1 cellular context compared by ENCODE assay signal in genomic region chr9:1231998-1232919, GRCh38.
TF ChIP-seq lines count a peak whose summit lies in the region.

No MANE protein-coding gene starts in this region.

TF ChIP-seq in HepG2, 621 proteins besides CTCF, POLR2A, EP300 and RAD21 (continued from another document):
- TF ChIP-seq, protein P1, sequence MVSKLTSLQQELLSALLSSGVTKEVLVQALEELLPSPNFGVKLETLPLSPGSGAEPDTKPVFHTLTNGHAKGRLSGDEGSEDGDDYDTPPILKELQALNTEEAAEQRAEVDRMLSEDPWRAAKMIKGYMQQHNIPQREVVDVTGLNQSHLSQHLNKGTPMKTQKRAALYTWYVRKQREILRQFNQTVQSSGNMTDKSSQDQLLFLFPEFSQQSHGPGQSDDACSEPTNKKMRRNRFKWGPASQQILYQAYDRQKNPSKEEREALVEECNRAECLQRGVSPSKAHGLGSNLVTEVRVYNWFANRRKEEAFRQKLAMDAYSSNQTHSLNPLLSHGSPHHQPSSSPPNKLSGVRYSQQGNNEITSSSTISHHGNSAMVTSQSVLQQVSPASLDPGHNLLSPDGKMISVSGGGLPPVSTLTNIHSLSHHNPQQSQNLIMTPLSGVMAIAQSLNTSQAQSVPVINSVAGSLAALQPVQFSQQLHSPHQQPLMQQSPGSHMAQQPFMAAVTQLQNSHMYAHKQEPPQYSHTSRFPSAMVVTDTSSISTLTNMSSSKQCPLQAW (CRISPR knock-in tag; IDR thresholded peaks at IDR 0.05), result 0 out of 2 replicates have a peak, but pooled peaks have one; percentile 14
- TF ChIP-seq SAP130 (CRISPR knock-in tag; IDR thresholded peaks at IDR 0.05; ENCODE audit: low read depth) (peak; percentile 23; the same call in 1 of the 2 replicates), PRMT3 (CRISPR knock-in tag; IDR thresholded peaks at IDR 0.05; ENCODE audit: borderline replicate concordance, low read depth) (no peak), PTBP1 (IDR thresholded peaks at IDR 0.05; ENCODE audit: low read depth, low read length, poor library complexity, severe bottlenecking) (no peak), ZNF12 (CRISPR knock-in tag; IDR thresholded peaks at IDR 0.05) (0 out of 2 replicates have a peak, but pooled peaks have one; percentile 29), ZBTB38 (CRISPR knock-in tag; IDR thresholded peaks at IDR 0.05) (no peak), ZNF441 (CRISPR knock-in tag; IDR thresholded peaks at IDR 0.05; ENCODE audit: borderline replicate concordance) (no peak), CBX2 (IDR thresholded peaks at IDR 0.05; ENCODE audit: low read depth, low read length) (no peak), CBX2 (CRISPR knock-in tag; IDR thresholded peaks at IDR 0.05; ENCODE audit: low read depth) (no peak), MAFK (conservative IDR thresholded peaks at IDR 0.05 in 1 of 2, IDR thresholded peaks at IDR 0.05 in 1 of 2; ENCODE audit: low read length in 2 of 2) (no peak), ZFP90 (CRISPR knock-in tag; IDR thresholded peaks at IDR 0.05; ENCODE audit: borderline replicate concordance) (no peak), ZNF629 (CRISPR knock-in tag; conservative IDR thresholded peaks at IDR 0.05) (0 out of 2 replicates have a peak, but pooled peaks have one; percentile 16), ZNF605 (CRISPR knock-in tag; IDR thresholded peaks at IDR 0.05) (no peak), ISL2 (CRISPR knock-in tag; IDR thresholded peaks at IDR 0.05) (0 out of 2 replicates have a peak, but pooled peaks have one; percentile 16), NR2C2 (CRISPR knock-in tag; IDR thresholded peaks at IDR 0.05; ENCODE audit: borderline replicate concordance) (peak; percentile 71), ZFYVE20 (CRISPR knock-in tag; IDR thresholded peaks at IDR 0.05; ENCODE audit: borderline replicate concordance, low read depth) (no peak), ZMYM4 (CRISPR knock-in tag; IDR thresholded peaks at IDR 0.05) (peak; percentile 45; the same call in 1 of the 2 replicates), ZNF160 (CRISPR knock-in tag; IDR thresholded peaks at IDR 0.05) (no peak), IKZF4 (CRISPR knock-in tag; IDR thresholded peaks at IDR 0.05; ENCODE audit: borderline replicate concordance, low read depth, not compliant biosample characterization) (no peak), SALL1 (CRISPR knock-in tag; IDR thresholded peaks at IDR 0.05) (peak; percentile 50), KLF12 (CRISPR knock-in tag; IDR thresholded peaks at IDR 0.05; ENCODE audit: borderline replicate concordance) (no peak), MED13 (CRISPR knock-in tag; IDR thresholded peaks at IDR 0.05) (no peak), HMG20A (CRISPR knock-in tag; IDR thresholded peaks at IDR 0.05; ENCODE audit: borderline replicate concordance) (peak; percentile 58; the same call in 1 of the 2 replicates), HNF1A (IDR thresholded peaks at IDR 0.05; ENCODE audit: low read depth) (peak; percentile 57), HNF1A (CRISPR knock-in tag; IDR thresholded peaks at IDR 0.05; ENCODE audit: borderline replicate concordance) (peak; percentile 66; the same call in 1 of the 2 replicates), MTA3 (CRISPR knock-in tag; IDR thresholded peaks at IDR 0.05) (no peak), ZXDC (CRISPR knock-in tag; IDR thresholded peaks at IDR 0.05) (no peak), ELF1 (CRISPR knock-in tag; IDR thresholded peaks at IDR 0.05) (peak; percentile 85), CREM (IDR thresholded peaks at IDR 0.05) (0 out of 2 replicates have a peak, but pooled peaks have one; percentile 23), CREM (CRISPR knock-in tag; IDR thresholded peaks at IDR 0.05) (no peak), MIXL1 (CRISPR knock-in tag; IDR thresholded peaks at IDR 0.05) (peak; percentile 65; the same call in 1 of the 2 replicates), NFIC (IDR thresholded peaks at IDR 0.05; ENCODE audit: low read length) (0 out of 2 replicates have a peak, but pooled peaks have one; percentile 35), KAT2B (IDR thresholded peaks at IDR 0.05; ENCODE audit: borderline replicate concordance, low read depth, low read length) (no peak)
- TF ChIP-seq, protein P2, sequence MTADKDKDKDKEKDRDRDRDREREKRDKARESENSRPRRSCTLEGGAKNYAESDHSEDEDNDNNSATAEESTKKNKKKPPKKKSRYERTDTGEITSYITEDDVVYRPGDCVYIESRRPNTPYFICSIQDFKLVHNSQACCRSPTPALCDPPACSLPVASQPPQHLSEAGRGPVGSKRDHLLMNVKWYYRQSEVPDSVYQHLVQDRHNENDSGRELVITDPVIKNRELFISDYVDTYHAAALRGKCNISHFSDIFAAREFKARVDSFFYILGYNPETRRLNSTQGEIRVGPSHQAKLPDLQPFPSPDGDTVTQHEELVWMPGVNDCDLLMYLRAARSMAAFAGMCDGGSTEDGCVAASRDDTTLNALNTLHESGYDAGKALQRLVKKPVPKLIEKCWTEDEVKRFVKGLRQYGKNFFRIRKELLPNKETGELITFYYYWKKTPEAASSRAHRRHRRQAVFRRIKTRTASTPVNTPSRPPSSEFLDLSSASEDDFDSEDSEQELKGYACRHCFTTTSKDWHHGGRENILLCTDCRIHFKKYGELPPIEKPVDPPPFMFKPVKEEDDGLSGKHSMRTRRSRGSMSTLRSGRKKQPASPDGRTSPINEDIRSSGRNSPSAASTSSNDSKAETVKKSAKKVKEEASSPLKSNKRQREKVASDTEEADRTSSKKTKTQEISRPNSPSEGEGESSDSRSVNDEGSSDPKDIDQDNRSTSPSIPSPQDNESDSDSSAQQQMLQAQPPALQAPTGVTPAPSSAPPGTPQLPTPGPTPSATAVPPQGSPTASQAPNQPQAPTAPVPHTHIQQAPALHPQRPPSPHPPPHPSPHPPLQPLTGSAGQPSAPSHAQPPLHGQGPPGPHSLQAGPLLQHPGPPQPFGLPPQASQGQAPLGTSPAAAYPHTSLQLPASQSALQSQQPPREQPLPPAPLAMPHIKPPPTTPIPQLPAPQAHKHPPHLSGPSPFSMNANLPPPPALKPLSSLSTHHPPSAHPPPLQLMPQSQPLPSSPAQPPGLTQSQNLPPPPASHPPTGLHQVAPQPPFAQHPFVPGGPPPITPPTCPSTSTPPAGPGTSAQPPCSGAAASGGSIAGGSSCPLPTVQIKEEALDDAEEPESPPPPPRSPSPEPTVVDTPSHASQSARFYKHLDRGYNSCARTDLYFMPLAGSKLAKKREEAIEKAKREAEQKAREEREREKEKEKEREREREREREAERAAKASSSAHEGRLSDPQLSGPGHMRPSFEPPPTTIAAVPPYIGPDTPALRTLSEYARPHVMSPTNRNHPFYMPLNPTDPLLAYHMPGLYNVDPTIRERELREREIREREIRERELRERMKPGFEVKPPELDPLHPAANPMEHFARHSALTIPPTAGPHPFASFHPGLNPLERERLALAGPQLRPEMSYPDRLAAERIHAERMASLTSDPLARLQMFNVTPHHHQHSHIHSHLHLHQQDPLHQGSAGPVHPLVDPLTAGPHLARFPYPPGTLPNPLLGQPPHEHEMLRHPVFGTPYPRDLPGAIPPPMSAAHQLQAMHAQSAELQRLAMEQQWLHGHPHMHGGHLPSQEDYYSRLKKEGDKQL (CRISPR knock-in tag; IDR thresholded peaks at IDR 0.05; ENCODE audit: low read depth), result no peak
- TF ChIP-seq, protein P3, sequence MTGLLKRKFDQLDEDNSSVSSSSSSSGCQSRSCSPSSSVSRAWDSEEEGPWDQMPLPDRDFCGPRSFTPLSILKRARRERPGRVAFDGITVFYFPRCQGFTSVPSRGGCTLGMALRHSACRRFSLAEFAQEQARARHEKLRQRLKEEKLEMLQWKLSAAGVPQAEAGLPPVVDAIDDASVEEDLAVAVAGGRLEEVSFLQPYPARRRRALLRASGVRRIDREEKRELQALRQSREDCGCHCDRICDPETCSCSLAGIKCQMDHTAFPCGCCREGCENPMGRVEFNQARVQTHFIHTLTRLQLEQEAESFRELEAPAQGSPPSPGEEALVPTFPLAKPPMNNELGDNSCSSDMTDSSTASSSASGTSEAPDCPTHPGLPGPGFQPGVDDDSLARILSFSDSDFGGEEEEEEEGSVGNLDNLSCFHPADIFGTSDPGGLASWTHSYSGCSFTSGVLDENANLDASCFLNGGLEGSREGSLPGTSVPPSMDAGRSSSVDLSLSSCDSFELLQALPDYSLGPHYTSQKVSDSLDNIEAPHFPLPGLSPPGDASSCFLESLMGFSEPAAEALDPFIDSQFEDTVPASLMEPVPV (CRISPR knock-in tag; IDR thresholded peaks at IDR 0.05), result no peak
- TF ChIP-seq, protein P4, sequence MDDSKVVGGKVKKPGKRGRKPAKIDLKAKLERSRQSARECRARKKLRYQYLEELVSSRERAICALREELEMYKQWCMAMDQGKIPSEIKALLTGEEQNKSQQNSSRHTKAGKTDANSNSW (CRISPR knock-in tag; IDR thresholded peaks at IDR 0.05; ENCODE audit: borderline replicate concordance), result no peak
- TF ChIP-seq, protein P5, sequence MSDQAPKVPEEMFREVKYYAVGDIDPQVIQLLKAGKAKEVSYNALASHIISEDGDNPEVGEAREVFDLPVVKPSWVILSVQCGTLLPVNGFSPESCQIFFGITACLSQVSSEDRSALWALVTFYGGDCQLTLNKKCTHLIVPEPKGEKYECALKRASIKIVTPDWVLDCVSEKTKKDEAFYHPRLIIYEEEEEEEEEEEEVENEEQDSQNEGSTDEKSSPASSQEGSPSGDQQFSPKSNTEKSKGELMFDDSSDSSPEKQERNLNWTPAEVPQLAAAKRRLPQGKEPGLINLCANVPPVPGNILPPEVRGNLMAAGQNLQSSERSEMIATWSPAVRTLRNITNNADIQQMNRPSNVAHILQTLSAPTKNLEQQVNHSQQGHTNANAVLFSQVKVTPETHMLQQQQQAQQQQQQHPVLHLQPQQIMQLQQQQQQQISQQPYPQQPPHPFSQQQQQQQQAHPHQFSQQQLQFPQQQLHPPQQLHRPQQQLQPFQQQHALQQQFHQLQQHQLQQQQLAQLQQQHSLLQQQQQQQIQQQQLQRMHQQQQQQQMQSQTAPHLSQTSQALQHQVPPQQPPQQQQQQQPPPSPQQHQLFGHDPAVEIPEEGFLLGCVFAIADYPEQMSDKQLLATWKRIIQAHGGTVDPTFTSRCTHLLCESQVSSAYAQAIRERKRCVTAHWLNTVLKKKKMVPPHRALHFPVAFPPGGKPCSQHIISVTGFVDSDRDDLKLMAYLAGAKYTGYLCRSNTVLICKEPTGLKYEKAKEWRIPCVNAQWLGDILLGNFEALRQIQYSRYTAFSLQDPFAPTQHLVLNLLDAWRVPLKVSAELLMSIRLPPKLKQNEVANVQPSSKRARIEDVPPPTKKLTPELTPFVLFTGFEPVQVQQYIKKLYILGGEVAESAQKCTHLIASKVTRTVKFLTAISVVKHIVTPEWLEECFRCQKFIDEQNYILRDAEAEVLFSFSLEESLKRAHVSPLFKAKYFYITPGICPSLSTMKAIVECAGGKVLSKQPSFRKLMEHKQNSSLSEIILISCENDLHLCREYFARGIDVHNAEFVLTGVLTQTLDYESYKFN (CRISPR knock-in tag; conservative IDR thresholded peaks at IDR 0.05), result peak; percentile 75
TF ChIP-seq in HepG2: peak in this region for 51.
